19 cellular contexts compared by ENCODE assay signal in genomic region chr6:25642667-25643328, GRCh38. TPM values are rescaled to one million over a fixed set of nuclear protein-coding genes. Genes with fewer than 3 reads are reported as not detected.
A peak's percentile ranks its signal among the peaks of the same experiment; 100 is the strongest.
DNase-seq lines count a peak whose midpoint lies in the region; ATAC-seq, FAIRE-seq and TF ChIP-seq lines count a peak whose summit lies in the region.
"Had no signal": no experiment of that assay in that cellular context is flagged by ENCODE, and none has a peak within 500 bp of the region (broad histone marks: within the 10 kb centered on the region; RNA-seq: fewer than 3 reads in every experiment).

No MANE protein-coding gene starts in this region.

- TF ChIP-seq POLR2A in A549 (IDR thresholded peaks at IDR 0.05; ENCODE audit: low read length) = no peak

- H3K4me1 Mint-ChIP-seq in Calu3 (ENCODE audit: low read depth, unreplicated experiment) = peaks cover 53% of the 10 kb centered on the region
- H3K4me1 Mint-ChIP-seq in glutamatergic neuron (ENCODE audit: low read depth, unreplicated experiment) = peaks cover 15% of the 10 kb centered on the region
- peaks cover 71% of the 10 kb centered on the region for H3K4me1 Mint-ChIP-seq in progenitor cell of endocrine pancreas (ENCODE audit: low read depth)
- no peaks in the 10 kb centered on the region for H3K4me1 Mint-ChIP-seq in T-helper 2 cell treated with Interferon-gamma antibody and Interleukin-4, amounts not matched to agents 5 μg/mL and 100 μg/mL, for 36 hours (ENCODE audit: low read depth)
- no peaks in the 10 kb centered on the region for H3K4me1 Mint-ChIP-seq in activated T-cell treated with anti-CD3 and anti-CD28 coated beads, Interleukin-2, amount 50 U/mL, for 72 hours (ENCODE audit: low read depth)
- H3K4me1 Mint-ChIP-seq: CD14-positive monocyte had no signal

- ATAC-seq in A549 (peak in 1 of 2 experiments; percentile 70; a peak in 3 of 6 replicates), lower lobe of right lung (no peak)
- ATAC-seq in activated T-cell treated with anti-CD3 and anti-CD28 coated beads, Interleukin-2, amount 50 U/mL, for 72 hours (replicated peaks in 1 of 2) = no peak
- ATAC-seq: CD8-positive, alpha-beta T cell had no signal

- H3K36me3 ChIP-seq in lower lobe of right lung = no peaks in the 10 kb centered on the region
- H3K36me3 ChIP-seq: HAP-1 had no signal

- H3K9me3 Mint-ChIP-seq in Calu3 (ENCODE audit: low read depth, unreplicated experiment) = peaks cover 4% of the 10 kb centered on the region
- peaks cover 2% of the 10 kb centered on the region for H3K9me3 Mint-ChIP-seq in glutamatergic neuron (ENCODE audit: unreplicated experiment)
- no peaks in the 10 kb centered on the region for H3K9me3 Mint-ChIP-seq in progenitor cell of endocrine pancreas (ENCODE audit: low read depth)
- no peaks in the 10 kb centered on the region for H3K9me3 Mint-ChIP-seq in T-helper 2 cell treated with Interferon-gamma antibody and Interleukin-4, amounts not matched to agents 5 μg/mL and 100 μg/mL, for 36 hours
- H3K9me3 Mint-ChIP-seq in activated T-cell treated with anti-CD3 and anti-CD28 coated beads, Interleukin-2, amount 50 U/mL, for 72 hours = no peaks in the 10 kb centered on the region

- TF ChIP-seq EP300 in A549 (IDR thresholded peaks at IDR 0.05) = no peak

- H3K27ac ChIP-seq in A549 = peak overlapping the region; percentile 67 to 81
- H3K27ac ChIP-seq in lower lobe of right lung = no peak overlapping the region

- peaks cover 33% of the 10 kb centered on the region for H3K4me1 ChIP-seq in A549
- no peaks in the 10 kb centered on the region for H3K4me1 ChIP-seq in lower lobe of right lung
- H3K4me1 ChIP-seq: HAP-1 had no signal

- no peaks in the 10 kb centered on the region for H3K27me3 ChIP-seq in lower lobe of right lung (ENCODE audit: low read depth)

- H3K4me3 Mint-ChIP-seq in Calu3 (ENCODE audit: low read depth, unreplicated experiment) (peak overlapping the region; percentile 12), glutamatergic neuron (ENCODE audit: unreplicated experiment) (peak overlapping the region; percentile 8), progenitor cell of endocrine pancreas (ENCODE audit: low read depth) (peak overlapping the region; percentile 16)
- no peak overlapping the region for H3K4me3 Mint-ChIP-seq in T-helper 2 cell treated with Interferon-gamma antibody and Interleukin-4, amounts not matched to agents 5 μg/mL and 100 μg/mL, for 36 hours
- no peak overlapping the region for H3K4me3 Mint-ChIP-seq in activated T-cell treated with anti-CD3 and anti-CD28 coated beads, Interleukin-2, amount 50 U/mL, for 72 hours
- H3K4me3 Mint-ChIP-seq: CD14-positive monocyte; CD8-positive, alpha-beta T cell had no signal

- WGBS in A549 (ENCODE audit: missing lambda C conversion rate) = 34% methylated on average over 3 of the region's 3 CpGs

- TF ChIP-seq RAD21 in A549 (conservative IDR thresholded peaks at IDR 0.05 in 1 of 2, IDR thresholded peaks at IDR 0.05 in 1 of 2) = no peak

- H3K4me2 ChIP-seq in A549 = peak overlapping the region; percentile 74

- no peaks in the 10 kb centered on the region for H3K27me3 Mint-ChIP-seq in Calu3 (ENCODE audit: unreplicated experiment)
- H3K27me3 Mint-ChIP-seq in glutamatergic neuron (ENCODE audit: unreplicated experiment) = peaks cover 2% of the 10 kb centered on the region
- no peaks in the 10 kb centered on the region for H3K27me3 Mint-ChIP-seq in progenitor cell of endocrine pancreas
- H3K27me3 Mint-ChIP-seq in T-helper 2 cell treated with Interferon-gamma antibody and Interleukin-4, amounts not matched to agents 5 μg/mL and 100 μg/mL, for 36 hours (ENCODE audit: low read depth) = peaks cover 31% of the 10 kb centered on the region
- peaks cover 70% of the 10 kb centered on the region for H3K27me3 Mint-ChIP-seq in activated T-cell treated with anti-CD3 and anti-CD28 coated beads, Interleukin-2, amount 50 U/mL, for 72 hours (ENCODE audit: low read depth)

- CTCF ChIA-PET in A549 (lab: Yijun Ruan, JAX) (no interaction called here), Calu3 (lab: Charles Lee) (interaction anchor here (1.0 to 2.0 kb wide), 3 partner anchors 19 to 384 kb away, joined by 4 to 13 read pairs (median 5); no protein-coding TSS in a partner anchor)

- no peak overlapping the region for H3K4me3 ChIP-seq in A549
- H3K4me3 ChIP-seq in lower lobe of right lung = no peak overlapping the region
- H3K4me3 ChIP-seq: HAP-1 had no signal

- TF ChIP-seq CTCF in A549 (IDR thresholded peaks at IDR 0.05) (no peak), Calu3 (IDR thresholded peaks at IDR 0.05; ENCODE audit: unreplicated experiment) (no peak), glutamatergic neuron (IDR thresholded peaks at IDR 0.05; ENCODE audit: partially characterized antibody, unreplicated experiment) (no peak), progenitor cell of endocrine pancreas (IDR thresholded peaks at IDR 0.05; ENCODE audit: unreplicated experiment) (no peak), lower lobe of right lung (IDR thresholded peaks at IDR 0.05) (no peak)

- H3K36me3 Mint-ChIP-seq in Calu3 (ENCODE audit: insufficient read depth, unreplicated experiment) (peaks cover 4% of the 10 kb centered on the region), glutamatergic neuron (ENCODE audit: unreplicated experiment) (no peaks in the 10 kb centered on the region), progenitor cell of endocrine pancreas (ENCODE audit: insufficient read depth) (no peaks in the 10 kb centered on the region)
- H3K36me3 Mint-ChIP-seq in T-helper 2 cell treated with Interferon-gamma antibody and Interleukin-4, amounts not matched to agents 5 μg/mL and 100 μg/mL, for 36 hours (ENCODE audit: low read depth) = no peaks in the 10 kb centered on the region
- H3K36me3 Mint-ChIP-seq in activated T-cell treated with anti-CD3 and anti-CD28 coated beads, Interleukin-2, amount 50 U/mL, for 72 hours (ENCODE audit: insufficient read depth in 2 of 2) = no peaks in the 10 kb centered on the region
- H3K36me3 Mint-ChIP-seq: CD14-positive monocyte; CD8-positive, alpha-beta T cell had no signal

- BruUV-seq in Calu3 (replicated peaks; lab: Mats Ljungman, UMichigan) = no TSS peak

- H3K9me3 ChIP-seq in A549 (no peaks in the 10 kb centered on the region), lower lobe of right lung (no peaks in the 10 kb centered on the region)
- H3K9me3 ChIP-seq: HAP-1 had no signal

- H3K27ac Mint-ChIP-seq in Calu3 (ENCODE audit: unreplicated experiment) = peak overlapping the region; percentile 45
- H3K27ac Mint-ChIP-seq in glutamatergic neuron (ENCODE audit: unreplicated experiment) = no peak overlapping the region
- peak overlapping the region; percentile 90 for H3K27ac Mint-ChIP-seq in progenitor cell of endocrine pancreas
- no peak overlapping the region for H3K27ac Mint-ChIP-seq in T-helper 2 cell treated with Interferon-gamma antibody and Interleukin-4, amounts not matched to agents 5 μg/mL and 100 μg/mL, for 36 hours
- no peak overlapping the region for H3K27ac Mint-ChIP-seq in activated T-cell treated with anti-CD3 and anti-CD28 coated beads, Interleukin-2, amount 50 U/mL, for 72 hours
- H3K27ac Mint-ChIP-seq: CD14-positive monocyte; CD8-positive, alpha-beta T cell had no signal

- DNase-seq in A549 (ENCODE audit: low read depth in 1 of 2, low spot score in 1 of 2) (no peak), Calu3 (no peak), glutamatergic neuron (no peak), progenitor cell of endocrine pancreas (ENCODE audit: low spot score, unreplicated experiment) (no peak), lower lobe of right lung (no peak)
- no peak for DNase-seq in T-helper 2 cell treated with Interferon-gamma antibody and Interleukin-4, amounts not matched to agents 5 μg/mL and 100 μg/mL, for 36 hours (ENCODE audit: low spot score)
- DNase-seq in activated T-cell treated with anti-CD3 and anti-CD28 coated beads, Interleukin-2, amount 50 U/mL, for 72 hours = no peak
- DNase-seq: AML-193; CD8-positive, alpha-beta T cell had no signal

- POLR2A ChIA-PET in A549 (lab: Yijun Ruan, JAX) = no interaction called here

- no peak for FAIRE-seq in A549 (lab: Jason Lieb, UNC)
- FAIRE-seq: A204.1, D721Med, G401.6, GM12891, GM19239 had no signal

- intact Hi-C loops in Calu3 (cut with micrococcal nuclease; ENCODE audit: unreplicated experiment) = no loop called here
- intact Hi-C loops in lower lobe of right lung (cut with DNase I) = no loop called here

TF ChIP-seq in A549, 52 proteins besides CTCF, POLR2A, EP300 and RAD21:
- TF ChIP-seq KDM1A (IDR thresholded peaks at IDR 0.05; ENCODE audit: low read depth) (peak; percentile 41; the same call in 1 of the 2 replicates), RCOR1 (IDR thresholded peaks at IDR 0.05; ENCODE audit: low read depth, low read length) (no peak), HOXA7 (CRISPR knock-in tag; IDR thresholded peaks at IDR 0.05) (no peak)

RNA-seq across cellular contexts. Expression of gene SCGN, which starts 9.2 kb away (rescaled TPM):
- polyA plus RNA-seq in A549 (2011; rRNA removed) (0.17 TPM in 2 replicates), A549 (2017; fragmentation: RNase III; extraction: RNeasy Plus Mini Kit Qiagen cat#74134 plus additional on column Dnase treatment) (0.09 to 0.13 TPM in 2 of 3 replicates, not detected in the other)
- 0.04 and 0.05 TPM in 2 replicates for polyA plus RNA-seq in A549 (2012; cell fraction: cytosol; rRNA removed)
- polyA plus RNA-seq in A549 (2012; cell fraction: nucleus; rRNA removed) = 0.07 TPM in 1 of 2 replicates, not detected in the other
- polyA minus RNA-seq in A549 (2011; rRNA and poly(A)+ RNA removed) = not detected in 2 replicates
- total RNA-seq in Calu3 (2022) (3.5 and 3.7 TPM in 2 replicates), glutamatergic neuron (ENCODE audit: unreplicated experiment) (1.2 TPM), progenitor cell of endocrine pancreas (95.0 and 97.2 TPM in 2 replicates), lower lobe of right lung (not detected)
- not detected for total RNA-seq in activated T-cell treated with anti-CD3 and anti-CD28 coated beads, Interleukin-2, amount 50 U/mL, for 72 hours
- total RNA-seq: CD8-positive, alpha-beta T cell; H4; HT-29 had no signal
- polyA plus RNA-seq: BJ, CD14-positive monocyte had no signal

Comparison
In these comparisons a context has a peak if more than half of its experiments do, and no peak if none do; other contexts are left out.
1. H3K27ac Mint-ChIP-seq: peak in Calu3 (single experiment) and progenitor cell of endocrine pancreas (single experiment); none in glutamatergic neuron (single experiment), T-helper 2 cell treated with Interferon-gamma antibody and Interleukin-4, amounts not matched to agents 5 μg/mL and 100 μg/mL, for 36 hours (single experiment) and activated T-cell treated with anti-CD3 and anti-CD28 coated beads, Interleukin-2, amount 50 U/mL, for 72 hours (single experiment).
2. H3K4me3 Mint-ChIP-seq: peak in Calu3 (single experiment), glutamatergic neuron (single experiment) and progenitor cell of endocrine pancreas (single experiment); none in T-helper 2 cell treated with Interferon-gamma antibody and Interleukin-4, amounts not matched to agents 5 μg/mL and 100 μg/mL, for 36 hours (single experiment) and activated T-cell treated with anti-CD3 and anti-CD28 coated beads, Interleukin-2, amount 50 U/mL, for 72 hours (0 of 2).
3. RNA of gene SCGN, which starts 9.2 kb away (total RNA-seq): 95.0 to 97.2 TPM in progenitor cell of endocrine pancreas; 3.5 to 3.7 TPM in Calu3, 1.2 TPM in glutamatergic neuron (single experiment), not detected in lower lobe of right lung (single experiment) and not detected in activated T-cell treated with anti-CD3 and anti-CD28 coated beads, Interleukin-2, amount 50 U/mL, for 72 hours; every median in the first group is over 10 times any median in the second.